ENCODE assay signal across 18 cellular contexts in genomic region chr7:46524350-46524749, GRCh38.
"Had no signal": no experiment of that assay in that cellular context is flagged by ENCODE, and none has a peak within 500 bp of the region (broad histone marks: within the 10 kb centered on the region; RNA-seq: fewer than 3 reads in every experiment).

No MANE protein-coding gene starts in this region.

- H3K27me3 Mint-ChIP-seq: activated CD4-positive, alpha-beta T cell treated with anti-CD3 and anti-CD28 coated beads for 36 hours; activated naive CD8-positive, alpha-beta T cell; dendritic cell treated with granulocyte-macrophage colony-stimulating factor and Interleukin-4, amounts not matched to agents 40 ng/mL and 50 ng/mL, for 4 days had no signal

- H3K36me3 ChIP-seq: cardiac muscle cell, tibial nerve had no signal

- H3K27me3 ChIP-seq: cardiac muscle cell, tibial nerve had no signal

- H3K36me3 Mint-ChIP-seq: activated naive CD8-positive, alpha-beta T cell had no signal

- H3K4me1 Mint-ChIP-seq: activated CD4-positive, alpha-beta T cell treated with anti-CD3 and anti-CD28 coated beads for 36 hours; WTC11 had no signal

- H3K4me3 ChIP-seq: cardiac muscle cell, lung, tibial nerve had no signal

- ATAC-seq: activated CD4-positive, alpha-beta T cell treated with anti-CD3 and anti-CD28 coated beads for 36 hours; esophagus mucosa; left cardiac atrium; stimulated activated naive CD8-positive, alpha-beta T cell treated with anti-CD3 and anti-CD28 coated beads, Interleukin-15, Interleukin-2, amounts not matched to agents 100 U/mL and 50 U/mL, for 24 hours; WTC11 had no signal

- H3K27ac Mint-ChIP-seq: activated CD4-positive, alpha-beta T cell treated with anti-CD3 and anti-CD28 coated beads for 36 hours; activated naive CD8-positive, alpha-beta T cell; dendritic cell treated with granulocyte-macrophage colony-stimulating factor and Interleukin-4, amounts not matched to agents 40 ng/mL and 50 ng/mL, for 4 days; nephron progenitor cell; T-helper 2 cell treated with Interferon-gamma antibody and Interleukin-4, amounts not matched to agents 5 μg/mL and 100 μg/mL, for 36 hours; WTC11 had no signal

- DNase-seq: activated CD4-positive, alpha-beta T cell treated with anti-CD3 and anti-CD28 coated beads for 36 hours; activated CD4-positive, alpha-beta T cell treated with anti-CD3 and anti-CD28 coated beads, Interleukin-2, amount 50 U/mL, for 48 hours; amygdala; effector CD8-positive, alpha-beta T cell; left cardiac atrium; midbrain; nephron progenitor cell; occipital lobe; stimulated activated naive CD8-positive, alpha-beta T cell treated with anti-CD3 and anti-CD28 coated beads, Interleukin-15, Interleukin-2, amounts not matched to agents 100 U/mL and 50 U/mL, for 24 hours; substantia nigra had no signal

- H3K4me3 Mint-ChIP-seq: activated CD4-positive, alpha-beta T cell treated with anti-CD3 and anti-CD28 coated beads for 36 hours; activated naive CD8-positive, alpha-beta T cell; dendritic cell treated with granulocyte-macrophage colony-stimulating factor and Interleukin-4, amounts not matched to agents 40 ng/mL and 50 ng/mL, for 4 days; nephron progenitor cell; T-helper 2 cell treated with Interferon-gamma antibody and Interleukin-4, amounts not matched to agents 5 μg/mL and 100 μg/mL, for 36 hours; WTC11 had no signal

- H3K4me1 ChIP-seq: tibial nerve had no signal

- H3K27ac ChIP-seq: cardiac muscle cell, tibial nerve had no signal
